21 cellular contexts compared by ENCODE assay signal in genomic region chr15:57676578-57676977, GRCh38.
"Had no signal": no experiment of that assay in that cellular context is flagged by ENCODE, and none has a peak within 500 bp of the region (broad histone marks: within the 10 kb centered on the region; RNA-seq: fewer than 3 reads in every experiment).

No MANE protein-coding gene starts in this region.

- ATAC-seq: esophagus mucosa; left cardiac atrium; natural killer cell treated with Interleukin-12 subunit alpha and Interleukin-12 subunit beta and Interleukin-15 and Interleukin-18, amount 100 ng/mL, for 72 hours; right lobe of liver; stimulated activated memory B cell treated with anti-CD40 and anti-IgM and Interleukin-4, amounts not matched to agents 10 μg/mL and 1 μg/mL and 100 μg/mL, for 72 hours had no signal

- H3K9me3 Mint-ChIP-seq: memory B cell; natural killer cell treated with Interleukin-12 subunit alpha and Interleukin-12 subunit beta and Interleukin-15 and Interleukin-18, amount 100 ng/mL, for 72 hours; stimulated activated memory B cell treated with anti-CD40 and anti-IgM and Interleukin-4, amounts not matched to agents 10 μg/mL and 1 μg/mL and 100 μg/mL, for 72 hours; stimulated activated naive CD8-positive, alpha-beta T cell treated with anti-CD3 and anti-CD28 coated beads, Interleukin-15, Interleukin-2, amounts not matched to agents 100 ng/mL and 50 ng/mL, for 24 hours had no signal

- H3K27ac Mint-ChIP-seq: memory B cell; natural killer cell treated with Interleukin-12 subunit alpha and Interleukin-12 subunit beta and Interleukin-15 and Interleukin-18, amount 100 ng/mL, for 72 hours; stimulated activated memory B cell treated with anti-CD40 and anti-IgM and Interleukin-4, amounts not matched to agents 10 μg/mL and 1 μg/mL and 100 μg/mL, for 72 hours; stimulated activated naive CD8-positive, alpha-beta T cell treated with anti-CD3 and anti-CD28 coated beads, Interleukin-15, Interleukin-2, amounts not matched to agents 100 ng/mL and 50 ng/mL, for 24 hours had no signal

- H3K4me3 Mint-ChIP-seq: memory B cell; natural killer cell treated with Interleukin-12 subunit alpha and Interleukin-12 subunit beta and Interleukin-15 and Interleukin-18, amount 100 ng/mL, for 72 hours; stimulated activated memory B cell treated with anti-CD40 and anti-IgM and Interleukin-4, amounts not matched to agents 10 μg/mL and 1 μg/mL and 100 μg/mL, for 72 hours; stimulated activated naive CD8-positive, alpha-beta T cell treated with anti-CD3 and anti-CD28 coated beads, Interleukin-15, Interleukin-2, amounts not matched to agents 100 ng/mL and 50 ng/mL, for 24 hours had no signal

- H3K4me1 Mint-ChIP-seq: stimulated activated memory B cell treated with anti-CD40 and anti-IgM and Interleukin-4, amounts not matched to agents 10 μg/mL and 1 μg/mL and 100 μg/mL, for 72 hours had no signal

- DNase-seq: effector memory CD4-positive, alpha-beta T cell; kidney; left cardiac atrium; left ventricle myocardium inferior; lower lobe of right lung; midbrain; occipital lobe; right lobe of liver; stimulated activated CD4-positive, alpha-beta T cell treated with anti-CD3 and anti-CD28 coated beads, Interleukin-4, amount 100 ng/mL, for 1 hour; stimulated activated CD8-positive, alpha-beta memory T cell treated with anti-CD3 and anti-CD28 coated beads, Interleukin-4, amount 100 ng/mL, for 48 hours; tibial artery; upper lobe of left lung; uterus had no signal

- FAIRE-seq: endometrium, kidney had no signal

- H3K36me3 Mint-ChIP-seq: memory B cell; natural killer cell treated with Interleukin-12 subunit alpha and Interleukin-12 subunit beta and Interleukin-15 and Interleukin-18, amount 100 ng/mL, for 72 hours; stimulated activated memory B cell treated with anti-CD40 and anti-IgM and Interleukin-4, amounts not matched to agents 10 μg/mL and 1 μg/mL and 100 μg/mL, for 72 hours had no signal

- H3K27ac ChIP-seq: lower lobe of right lung, parathyroid adenoma, prostate gland, right lobe of liver, tibial artery, upper lobe of left lung, uterus had no signal

- H3K4me3 ChIP-seq: left ventricle myocardium inferior, lower lobe of right lung, prostate gland, right lobe of liver, tibial artery, upper lobe of left lung, uterus had no signal
